8 cellular contexts compared by ENCODE assay signal in the genomic region with DNA sequence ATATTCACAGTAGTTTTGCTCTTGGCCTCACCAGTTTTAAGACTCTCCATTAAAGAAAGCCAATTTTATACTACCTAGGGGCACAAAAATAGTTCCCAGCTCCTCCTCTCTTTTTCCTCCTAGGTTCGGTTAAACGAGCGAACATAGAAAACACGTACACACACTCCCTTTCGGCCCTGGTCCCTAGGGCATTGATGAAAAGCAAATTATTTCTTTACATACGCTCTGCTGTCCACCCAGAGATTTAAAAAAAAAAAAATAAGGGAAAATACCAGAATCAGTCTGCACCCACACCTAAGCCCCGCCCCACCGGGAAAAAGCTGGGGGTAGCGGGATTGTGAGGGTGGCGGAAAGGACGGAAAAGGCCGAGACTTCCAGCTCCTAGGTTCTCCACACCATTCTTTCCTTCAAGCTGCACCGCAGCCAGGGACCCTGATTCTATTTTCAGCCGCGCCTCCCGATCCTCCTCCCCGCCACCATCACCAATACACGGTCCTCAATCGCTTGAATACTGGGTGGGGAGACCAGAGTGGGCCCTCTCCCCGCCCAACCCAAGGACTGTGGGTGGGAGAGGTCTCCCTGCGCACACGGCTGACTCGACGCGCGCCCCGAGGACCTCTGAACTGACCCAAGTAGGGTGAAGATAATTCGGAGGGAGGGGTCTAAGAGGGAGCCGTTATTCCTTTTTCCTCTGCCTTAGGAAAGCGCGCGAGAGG. TPM values are rescaled to one million over a fixed set of nuclear protein-coding genes. Genes with fewer than 3 reads are reported as not detected.
DNase-seq lines count a peak whose midpoint lies in the region; ATAC-seq, FAIRE-seq and TF ChIP-seq lines count a peak whose summit lies in the region.

No MANE protein-coding gene starts in this region.

- CTCF ChIA-PET in GM12878 (lab: Yijun Ruan, JAX): interaction anchor here (0.6 to 2.6 kb wide), 5 partner anchors 11 to 48 kb away, joined by 3 to 12 read pairs (median 7); no protein-coding TSS in a partner anchor

- in situ Hi-C loops in GM12878 (cut with MboI): no loop called here

- 2% methylated on average over 29 of the region's 32 CpGs for WGBS in GM12878 (ENCODE audit: insufficient coverage, insufficient replicate concordance, low lambda C conversion rate, missing lambda C conversion rate)
- WGBS in spleen, 5 donors: 0 to 2% (median 1%) methylated on average over 30 to 32 of the region's 32 CpGs

- no peaks in the 10 kb centered on the region; the same call in 1 of the 3 replicates for H3K9me3 ChIP-seq in GM12878 (replicated peaks; ENCODE audit: control insufficient read depth, insufficient read depth, low read length)
- no peaks in the 10 kb centered on the region for H3K9me3 ChIP-seq in spleen

- TF ChIP-seq EP300 in GM12878 (IDR thresholded peaks at IDR 0.05; ENCODE audit: borderline replicate concordance in 1 of 2, control insufficient read depth in 1 of 2, low read depth in 2 of 2, low read length in 2 of 2): no peak

- peak overlapping the region; percentile 92 for H3K9ac ChIP-seq in GM12878 (ENCODE audit: control insufficient read depth, insufficient read depth, low read length)

- H2AFZ ChIP-seq in GM12878 (ENCODE audit: control insufficient read depth, low read depth, low read length): peak overlapping the region; percentile 98

- H3K79me2 ChIP-seq in GM12878 (ENCODE audit: control insufficient read depth, insufficient read depth, low read length): peaks cover 56% of the 10 kb centered on the region

- SMC1A ChIA-PET in GM12878 (lab: Charles Lee; ENCODE audit: uncharacterized antibody, unreplicated experiment): interaction anchor here (0.6 to 1.8 kb wide), 4 partner anchors 12 to 1269 kb away, joined by 3 to 15 read pairs (median 4); no protein-coding TSS in a partner anchor

- intact Hi-C loops in GM12878 (cut with micrococcal nuclease; ENCODE audit: unreplicated experiment): no loop called here
- intact Hi-C loops in spleen (cut with DNase I; ENCODE audit: low total_unique reads): no loop called here

- peak overlapping the region; percentile 93 for H3K4me3 ChIP-seq in GM12878
- H3K4me3 ChIP-seq in spleen: peak overlapping the region; percentile 68 to 97 (median 92)

- H3K36me3 ChIP-seq in GM12878 (ENCODE audit: control insufficient read depth in 2 of 2, insufficient read depth in 2 of 2, low read length in 1 of 2) (peaks cover 0 to 4% of the 10 kb centered on the region in 2 experiments; a peak in 1 of 4 replicates), spleen (no peaks in the 10 kb centered on the region)

- H3K4me1 ChIP-seq in GM12878 (ENCODE audit: control insufficient read depth, insufficient read depth, low read length) (peaks cover 3% of the 10 kb centered on the region; the same call in 1 of the 2 replicates), spleen (peaks cover 4 to 72% (median 41%) of the 10 kb centered on the region in 6 donors)

- H3K27me3 ChIP-seq in GM12878 (replicated peaks in 1 of 2; ENCODE audit: control insufficient read depth in 2 of 2, insufficient read depth in 2 of 2, low read length in 1 of 2) (no peaks in the 10 kb centered on the region), spleen (replicated peaks in 1 of 7) (no peaks in the 10 kb centered on the region)

- POLR2A ChIA-PET in GM12878 (lab: Charles Lee): interaction anchor here (0.6 to 2.1 kb wide), 5 partner anchors 10 to 24 kb away, joined by 3 to 7 read pairs (median 4); a partner anchor contains a TSS

- RAD21 ChIA-PET in GM12878 (lab: Charles Lee; ENCODE audit: unreplicated experiment): interaction anchor here (1.2 to 1.5 kb wide), 2 partner anchors 30 to 61 kb away, joined by 3 to 5 read pairs; no protein-coding TSS in a partner anchor

- peak; percentile 3 for ATAC-seq in HG03045 (IDR thresholded peaks at IDR 0.05; ENCODE audit: unreplicated experiment)
- ATAC-seq in GM12878: peak; percentile 25

- H3K4me2 ChIP-seq in GM12878 (ENCODE audit: control insufficient read depth, insufficient read depth): peak overlapping the region; percentile 49; the same call in 1 of the 2 replicates

- peak; percentile 5 for DNase-seq in stimulated activated CD4-positive, alpha-beta T cell treated with anti-CD3 and anti-CD28 coated beads, Interleukin-2, amount 100 ng/mL, for 4 hours (ENCODE audit: low read depth)
- DNase-seq in stimulated activated CD4-positive, alpha-beta T cell treated with anti-CD3 and anti-CD28 coated beads, Interleukin-12 subunit alpha, Interleukin-12 subunit beta, amount 100 ng/mL, for 4 hours: no peak
- DNase-seq in NCI-H748 (lab: John Stamatoyannopoulos, UW; ENCODE audit: unreplicated experiment) (peak; percentile 54), GM12878 (ENCODE audit: low read depth, low spot score) (no peak), iris pigment epithelial cell (ENCODE audit: low read depth) (peak; percentile 43), spleen (no peak), COLO829 (ENCODE audit: low spot score) (no peak)

- no TSS peak for BruUV-seq in GM12878 (replicated peaks; lab: Mats Ljungman, UMichigan)

- H3K27ac ChIP-seq in GM12878 (ENCODE audit: control insufficient read depth, insufficient read depth): peak overlapping the region; percentile 95
- peak overlapping the region; percentile 86 to 98 (median 96) for H3K27ac ChIP-seq in spleen

- TF ChIP-seq CTCF in GM12878 (IDR thresholded peaks at IDR 0.05 in 2 of 3, conservative IDR thresholded peaks at IDR 0.05 in 1 of 3; ENCODE audit: control insufficient read depth in 2 of 3, extremely low read depth in 1 of 3, insufficient read depth in 1 of 3, low read depth in 3 of 3, low read length in 3 of 3) (no peak), spleen (IDR thresholded peaks at IDR 0.05 in 8 of 11, conservative IDR thresholded peaks at IDR 0.05 in 3 of 11) (no peak)

- H4K20me1 ChIP-seq in GM12878 (ENCODE audit: control insufficient read depth, insufficient read depth): no peaks in the 10 kb centered on the region

- no peak for FAIRE-seq in GM12878 (lab: Jason Lieb, UNC)

- no peak for TF ChIP-seq POLR2A in GM12878 (IDR thresholded peaks at IDR 0.05; ENCODE audit: low read depth, low read length)
- no peak for TF ChIP-seq POLR2A in spleen (IDR thresholded peaks at IDR 0.05)

- TF ChIP-seq RAD21 in GM12878 (IDR thresholded peaks at IDR 0.05; ENCODE audit: insufficient read depth, low read depth, low read length): no peak

TF ChIP-seq in GM12878, 131 proteins besides CTCF, POLR2A, EP300 and RAD21 (continues in another document):
- TF ChIP-seq, protein P1, sequence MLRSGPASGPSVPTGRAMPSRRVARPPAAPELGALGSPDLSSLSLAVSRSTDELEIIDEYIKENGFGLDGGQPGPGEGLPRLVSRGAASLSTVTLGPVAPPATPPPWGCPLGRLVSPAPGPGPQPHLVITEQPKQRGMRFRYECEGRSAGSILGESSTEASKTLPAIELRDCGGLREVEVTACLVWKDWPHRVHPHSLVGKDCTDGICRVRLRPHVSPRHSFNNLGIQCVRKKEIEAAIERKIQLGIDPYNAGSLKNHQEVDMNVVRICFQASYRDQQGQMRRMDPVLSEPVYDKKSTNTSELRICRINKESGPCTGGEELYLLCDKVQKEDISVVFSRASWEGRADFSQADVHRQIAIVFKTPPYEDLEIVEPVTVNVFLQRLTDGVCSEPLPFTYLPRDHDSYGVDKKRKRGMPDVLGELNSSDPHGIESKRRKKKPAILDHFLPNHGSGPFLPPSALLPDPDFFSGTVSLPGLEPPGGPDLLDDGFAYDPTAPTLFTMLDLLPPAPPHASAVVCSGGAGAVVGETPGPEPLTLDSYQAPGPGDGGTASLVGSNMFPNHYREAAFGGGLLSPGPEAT (IDR thresholded peaks at IDR 0.05; ENCODE audit: low read depth): 0 out of 2 replicates have a peak, but pooled peaks have one; percentile 9
- TF ChIP-seq NFIC (IDR thresholded peaks at IDR 0.05; ENCODE audit: low read depth, low read length) (peak; percentile 18; the same call in 1 of the 2 replicates), MEF2B (IDR thresholded peaks at IDR 0.05; ENCODE audit: partially characterized antibody, poor library complexity, severe bottlenecking) (peak; percentile 77)

RNA-seq across cellular contexts. Expression of a gene that starts 0.8 kb away (rescaled TPM):
- total RNA-seq in GM12878 (2013; cell fraction: nucleolus; rRNA removed): 146 and 154 TPM in 2 replicates
- total RNA-seq in GM12878 (2014; rRNA removed) (26.0 and 28.2 TPM in 2 replicates), GM12878 (2014; rRNA removed; fragmentation: Illumina TruSeq; extraction: Trizol) (35.7 and 36.2 TPM in 2 replicates), GM12878 (2021) (34.0 and 35.8 TPM in 2 replicates), spleen (10 to 100 TPM; 56.4 to 71.6 (median 60.3) TPM)
- 14.3 TPM for polyA plus RNA-seq in GM12878 (2011; ENCODE audit: low read depth)
- polyA plus RNA-seq in GM12878 (2011; rRNA removed) (78.0 and 93.7 TPM in 2 replicates), GM12878 (2014; fragmentation: Illumina TruSeq; extraction: Trizol) (38.2 and 43.4 TPM in 2 replicates), GM12878 (2014; fragmentation: Nextera tagmentation; extraction: Ambion mirVana) (10 to 100 TPM; 10.3 to 17.7 TPM), GM12878 (2014; rRNA removed) (17.6 and 18.9 TPM in 2 replicates), GM12878 (2016; fragmentation: Nextera tagmentation; extraction: Ambion mirVana) (10 to 100 TPM; 42.5 to 44.7 TPM), spleen (10 to 100 TPM; 16.3 to 18.1 (median 17.8) TPM)
- polyA plus RNA-seq in GM12878 (2011; cell fraction: cytosol; rRNA removed): 54.7 and 55.9 TPM in 2 replicates
- polyA plus RNA-seq in GM12878 (2011; cell fraction: nucleus; rRNA removed): 26.6 and 34.9 TPM in 2 replicates
- polyA plus RNA-seq in GM12878 (2012): 17.8 and 23.5 TPM in 2 replicates
- 153 and 156 TPM in 2 replicates for polyA minus RNA-seq in GM12878 (2011; rRNA and poly(A)+ RNA removed)
- polyA minus RNA-seq in GM12878 (2011; cell fraction: cytosol; rRNA and poly(A)+ RNA removed): 34.7 and 43.8 TPM in 2 replicates
- polyA minus RNA-seq in GM12878 (2011; cell fraction: nucleus; rRNA and poly(A)+ RNA removed): 72.9 and 89.1 TPM in 2 replicates

RNA-seq across cellular contexts. Expression of a gene that starts 14.3 kb away (rescaled TPM):
- 68.9 and 71.1 TPM in 2 replicates for total RNA-seq in GM12878 (2013; cell fraction: nucleolus; rRNA removed)
- total RNA-seq in GM12878 (2014; rRNA removed) (308 and 329 TPM in 2 replicates), GM12878 (2014; rRNA removed; fragmentation: Illumina TruSeq; extraction: Trizol) (330 and 378 TPM in 2 replicates), GM12878 (2021) (424 and 434 TPM in 2 replicates), spleen (100 to 1,000 TPM in 3 of 7 donors, 10 to 100 TPM in 4; 53.4 to 124 (median 96.3) TPM)
- 261 TPM for polyA plus RNA-seq in GM12878 (2011; ENCODE audit: low read depth)
- polyA plus RNA-seq in GM12878 (2011; rRNA removed) (1,196 and 1,341 TPM in 2 replicates), GM12878 (2014; fragmentation: Illumina TruSeq; extraction: Trizol) (205 and 334 TPM in 2 replicates), GM12878 (2014; fragmentation: Nextera tagmentation; extraction: Ambion mirVana) (100 to 1,000 TPM; 643 to 716 TPM), GM12878 (2014; rRNA removed) (422 and 457 TPM in 2 replicates), GM12878 (2016; fragmentation: Nextera tagmentation; extraction: Ambion mirVana) (1,000 to 10,000 TPM; 1,121 to 1,181 TPM), spleen (100 to 1,000 TPM; 123 to 195 (median 188) TPM)
- polyA plus RNA-seq in GM12878 (2011; cell fraction: cytosol; rRNA removed): 686 and 945 TPM in 2 replicates
- 343 and 385 TPM in 2 replicates for polyA plus RNA-seq in GM12878 (2011; cell fraction: nucleus; rRNA removed)
- 345 and 392 TPM in 2 replicates for polyA plus RNA-seq in GM12878 (2012)
- 333 and 340 TPM in 2 replicates for polyA minus RNA-seq in GM12878 (2011; rRNA and poly(A)+ RNA removed)
- 92.2 and 96.0 TPM in 2 replicates for polyA minus RNA-seq in GM12878 (2011; cell fraction: cytosol; rRNA and poly(A)+ RNA removed)
- polyA minus RNA-seq in GM12878 (2011; cell fraction: nucleus; rRNA and poly(A)+ RNA removed): 64.4 and 91.2 TPM in 2 replicates

Comparison
In these comparisons a context has a peak if more than half of its experiments do, and no peak if none do; other contexts are left out.
1. DNase-seq: peak in stimulated activated CD4-positive, alpha-beta T cell treated with anti-CD3 and anti-CD28 coated beads, Interleukin-2, amount 100 ng/mL, for 4 hours (single experiment), NCI-H748 (single experiment) and iris pigment epithelial cell (single experiment); none in stimulated activated CD4-positive, alpha-beta T cell treated with anti-CD3 and anti-CD28 coated beads, Interleukin-12 subunit alpha, Interleukin-12 subunit beta, amount 100 ng/mL, for 4 hours (single experiment), GM12878 (single experiment), spleen (single experiment) and COLO829 (single experiment).